ENCODE assay signal across 8 cellular contexts in genomic region chr3:107524214-107525100, GRCh38. TPM values are rescaled to one million over a fixed set of nuclear protein-coding genes. Genes with fewer than 3 reads are reported as not detected.
DNase-seq lines count a peak whose midpoint lies in the region; ATAC-seq and TF ChIP-seq lines count a peak whose summit lies in the region.

No MANE protein-coding gene starts in this region.

- DNase-seq in GM04504 (ENCODE audit: low read depth) (peak; percentile 12), LHCN-M2 (ENCODE audit: low read depth) (peak; percentile 51), choroid plexus epithelial cell (ENCODE audit: low read depth) (peak; percentile 60)
- DNase-seq in activated CD4-positive, alpha-beta T cell treated with anti-CD3 and anti-CD28 coated beads for 1 hour: peak; percentile 20
- peak; percentile 55 for DNase-seq in stimulated activated CD4-positive, alpha-beta T cell treated with anti-CD3 and anti-CD28 coated beads, Interleukin-15, amount 100 ng/mL, for 24 hours

- peak overlapping the region; percentile 91 for H3K27ac ChIP-seq in layer of hippocampus (ENCODE audit: low read depth, low read length)

- peak overlapping the region; percentile 70 for H3K4me3 ChIP-seq in choroid plexus epithelial cell (ENCODE audit: low read depth, low read length)

- ATAC-seq in HG02840 (IDR thresholded peaks at IDR 0.05; ENCODE audit: low FRiP score, unreplicated experiment) (no peak), GM19324 (IDR thresholded peaks at IDR 0.05; ENCODE audit: low FRiP score, unreplicated experiment) (no peak)

- H3K27me3 ChIP-seq in layer of hippocampus (ENCODE audit: control insufficient read depth, insufficient read depth, low read length): no peaks in the 10 kb centered on the region

- no peak for TF ChIP-seq CTCF in choroid plexus epithelial cell (conservative IDR thresholded peaks at IDR 0.05; ENCODE audit: low read depth, low read length)

RNA-seq across cellular contexts. Expression of gene BBX, which starts 1.7 kb away (rescaled TPM):
- total RNA-seq in LHCN-M2 (2014; rRNA removed): 35.1 and 50.9 TPM in 2 replicates
- 11.1 TPM for polyA plus RNA-seq in LHCN-M2 (2012)
